In genomic region chr20:1567392-1568165, GRCh38 we compare ENCODE assay signal across 16 cellular contexts. TPM values are rescaled to one million over a fixed set of nuclear protein-coding genes. Genes with fewer than 3 reads are reported as not detected.
DNase-seq lines count a peak whose midpoint lies in the region; ATAC-seq and TF ChIP-seq lines count a peak whose summit lies in the region.
"Had no signal": no experiment of that assay in that cellular context is flagged by ENCODE, and none has a peak within 500 bp of the region (broad histone marks: within the 10 kb centered on the region; RNA-seq: fewer than 3 reads in every experiment).

No MANE protein-coding gene starts in this region.

- no peak for TF ChIP-seq CTCF in brain microvascular endothelial cell (IDR thresholded peaks at IDR 0.05; ENCODE audit: low read depth, low read length, missing control alignments)

- H3K27me3 ChIP-seq in MG63 (no peaks in the 10 kb centered on the region), brain microvascular endothelial cell (replicated peaks) (no peaks in the 10 kb centered on the region)

- DNase-seq in COLO829 (ENCODE audit: low spot score) (peak; percentile 38), MG63 (peak; percentile 59), brain microvascular endothelial cell (peak; percentile 2), medulla oblongata (ENCODE audit: extremely low spot score) (peak; percentile 31), NAMALWA (ENCODE audit: low spot score) (no peak), NCI-H526 treated with DMSO at 0.1 percent for 48 hours (lab: John Stamatoyannopoulos, UW) (no peak)
- no peak for DNase-seq in stimulated activated CD4-positive, alpha-beta T cell treated with anti-CD3 and anti-CD28 coated beads, Interleukin-4, amount 100 ng/mL, for 24 hours
- DNase-seq: activated CD8-positive, alpha-beta T cell treated with anti-CD3 and anti-CD28 coated beads for 36 hours; anterior cingulate cortex; DMS79 treated with DMSO at 0.1 percent for 48 hours; GOT3 had no signal

- H3K36me3 ChIP-seq in MG63 (no peaks in the 10 kb centered on the region), brain microvascular endothelial cell (replicated peaks) (no peaks in the 10 kb centered on the region)

- no peak for ATAC-seq in GM19397 (IDR thresholded peaks at IDR 0.05; ENCODE audit: unreplicated experiment)
- ATAC-seq: activated CD8-positive, alpha-beta T cell treated with anti-CD3 and anti-CD28 coated beads for 36 hours had no signal

- H3K9me3 ChIP-seq in MG63: no peaks in the 10 kb centered on the region

- no peak overlapping the region for H3K4me3 ChIP-seq in MG63
- no peak overlapping the region for H3K4me3 ChIP-seq in brain microvascular endothelial cell (ENCODE audit: low read depth, low read length)
- H3K4me3 ChIP-seq: lung, skin epidermis had no signal

- in situ Hi-C loops in brain microvascular endothelial cell (cut with HindIII; ENCODE audit: low pct_ligation_motif_present, low sequenced_read_pairs): no loop called here

- no peak overlapping the region for H3K27ac ChIP-seq in brain microvascular endothelial cell
- H3K27ac ChIP-seq: HL-60 had no signal

RNA-seq across cellular contexts. Expression of gene SIRPD, which starts 10.1 kb away (rescaled TPM):
- not detected in 2 replicates for total RNA-seq in MG63 (2014; rRNA removed; shearing (Covaris generic); ENCODE audit: low replicate concordance)
- total RNA-seq: activated CD8-positive, alpha-beta T cell treated with anti-CD3 and anti-CD28 coated beads for 36 hours; fibroblast of lung had no signal

RNA-seq across cellular contexts. Expression of gene SIRPB1, which starts 52.2 kb away (rescaled TPM):
- not detected in 2 replicates for total RNA-seq in MG63 (2014; rRNA removed; shearing (Covaris generic); ENCODE audit: low replicate concordance)

Comparison
In these comparisons a context has a peak if more than half of its experiments do, and no peak if none do; other contexts are left out.
1. DNase-seq: peak in COLO829 (single experiment), MG63 (single experiment), brain microvascular endothelial cell (single experiment) and medulla oblongata (single experiment); none in NAMALWA (single experiment), stimulated activated CD4-positive, alpha-beta T cell treated with anti-CD3 and anti-CD28 coated beads, Interleukin-4, amount 100 ng/mL, for 24 hours (single experiment) and NCI-H526 treated with DMSO at 0.1 percent for 48 hours (single experiment).